Comparison of ENCODE assay signal across 8 cellular contexts in the genomic region with DNA sequence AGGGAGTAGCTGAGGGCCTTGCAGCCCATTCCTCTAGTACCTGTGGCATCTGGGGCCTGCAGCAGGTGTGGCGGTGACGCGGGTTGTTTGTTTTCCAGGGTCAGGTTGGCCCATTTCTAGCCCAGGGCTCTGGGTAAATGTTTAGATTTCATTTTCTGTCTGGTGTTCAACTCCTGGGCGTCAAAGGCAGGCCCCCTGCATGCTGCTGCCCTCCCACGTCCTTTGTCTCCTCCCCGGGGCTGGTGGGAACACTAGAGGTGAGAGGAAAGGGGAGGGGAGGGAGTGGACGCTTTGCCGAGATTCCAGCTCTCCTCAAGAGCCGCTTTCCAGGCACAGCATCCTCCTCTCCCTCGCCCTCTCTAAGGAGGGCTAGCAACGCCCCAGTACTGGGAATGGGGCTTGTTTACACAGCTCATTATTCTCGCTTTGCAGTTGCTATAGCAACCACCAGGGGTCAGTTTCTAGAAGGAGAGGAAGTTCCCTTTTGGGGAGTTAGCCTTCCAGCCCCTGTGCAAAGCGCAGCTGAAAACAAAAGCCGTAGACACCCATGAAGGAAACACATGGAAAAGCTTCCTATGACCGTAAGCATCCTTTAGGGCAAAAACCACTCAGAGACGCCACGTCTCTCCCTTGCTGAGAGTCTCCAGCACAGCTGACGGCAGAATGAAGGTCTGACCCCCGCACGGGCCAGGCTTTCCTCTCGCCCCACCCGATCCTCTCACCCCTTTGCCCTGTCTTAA.
A peak's percentile ranks its signal among the peaks of the same experiment; 100 is the strongest.
DNase-seq lines count a peak whose midpoint lies in the region; ATAC-seq and TF ChIP-seq lines count a peak whose summit lies in the region.

No MANE protein-coding gene starts in this region.

- no peak overlapping the region for H3K4me3 Mint-ChIP-seq in activated B cell treated with CpG ODN at 0.5 μM for 24 hours

- H3K36me3 Mint-ChIP-seq in activated B cell treated with CpG ODN at 0.5 μM for 24 hours (ENCODE audit: low read depth), result no peaks in the 10 kb centered on the region

- peak; percentile 86 for ATAC-seq in HG02798 (IDR thresholded peaks at IDR 0.05; ENCODE audit: poor library complexity, unreplicated experiment)
- ATAC-seq in activated B cell treated with CpG ODN at 0.5 μM for 24 hours (ENCODE audit: low read depth), result peak; percentile 88
- ATAC-seq in heart right ventricle, result peak; percentile 84 to 97 (median 91)

- H3K4me1 Mint-ChIP-seq in activated B cell treated with CpG ODN at 0.5 μM for 24 hours, result peaks cover 21% of the 10 kb centered on the region

- intact Hi-C loops in activated B cell treated with CpG ODN at 0.5 μM for 24 hours (cut with micrococcal nuclease) (loop anchor here (1.0 kb wide), 3 partner anchors 327 to 856 kb away; no protein-coding TSS in a partner anchor), heart right ventricle (cut with DNase I) (loop anchor here in 2 of 10 donors (5.0 to 10.0 kb wide), 2 partner anchors 48 to 56 kb away; no protein-coding TSS in a partner anchor)

- H3K9me3 ChIP-seq in heart right ventricle, result no peaks in the 10 kb centered on the region

- peaks cover 0 to 18% (median 14%) of the 10 kb centered on the region in 9 donors for H3K4me1 ChIP-seq in heart right ventricle

- DNase-seq in AG08396 (ENCODE audit: low spot score) (peak; percentile 74), NCI-H1694 (lab: John Stamatoyannopoulos, UW) (peak; percentile 6), activated B cell treated with CpG ODN at 0.5 μM for 24 hours (peak; percentile 22), heart right ventricle (peak in 1 of 2 donors; percentile 87), pons (ENCODE audit: low spot score) (peak; percentile 86), dedifferentiated amniotic fluid mesenchymal stem cell (ENCODE audit: extremely low spot score) (no peak)

- 41 to 44% methylated on average over 22 of the region's 22 CpGs for WGBS in heart right ventricle, 2 donors

- TF ChIP-seq CTCF in GM12875 (IDR thresholded peaks at IDR 0.05; ENCODE audit: borderline replicate concordance, insufficient read depth, low read depth, low read length) (peak; percentile 46; the same call in 1 of the 2 replicates), activated B cell treated with CpG ODN at 0.5 μM for 24 hours (IDR thresholded peaks at IDR 0.05) (no peak), heart right ventricle (IDR thresholded peaks at IDR 0.05) (peak; percentile 33 to 68 (median 62))

- no peak overlapping the region for H3K27ac Mint-ChIP-seq in activated B cell treated with CpG ODN at 0.5 μM for 24 hours

- POLR2A ChIA-PET in activated B cell treated with CpG ODN at 0.5 μM for 24 hours (lab: Charles Lee), result no interaction called here

- H3K4me3 ChIP-seq in GM12875 (ENCODE audit: low read depth, low read length) (no peak overlapping the region), heart right ventricle (peak overlapping the region in 6 of 10 donors; percentile 11 to 34 (median 16))

- no peaks in the 10 kb centered on the region for H3K9me3 Mint-ChIP-seq in activated B cell treated with CpG ODN at 0.5 μM for 24 hours

- peak overlapping the region in 8 of 10 donors; percentile 18 to 82 (median 62) for H3K27ac ChIP-seq in heart right ventricle

- no peaks in the 10 kb centered on the region for H3K36me3 ChIP-seq in heart right ventricle

- CTCF ChIA-PET in activated B cell treated with CpG ODN at 0.5 μM for 24 hours (lab: Charles Lee), result interaction anchor here (0.6 to 3.2 kb wide), 32 partner anchors 9 to 856 kb away, joined by 3 to 54 read pairs (median 4); no protein-coding TSS in a partner anchor

- H3K27me3 ChIP-seq in heart right ventricle, result no peaks in the 10 kb centered on the region

- peaks cover 9% of the 10 kb centered on the region for H3K27me3 Mint-ChIP-seq in activated B cell treated with CpG ODN at 0.5 μM for 24 hours
